Comparison of ENCODE assay signal across 28 cellular contexts in the genomic region with DNA sequence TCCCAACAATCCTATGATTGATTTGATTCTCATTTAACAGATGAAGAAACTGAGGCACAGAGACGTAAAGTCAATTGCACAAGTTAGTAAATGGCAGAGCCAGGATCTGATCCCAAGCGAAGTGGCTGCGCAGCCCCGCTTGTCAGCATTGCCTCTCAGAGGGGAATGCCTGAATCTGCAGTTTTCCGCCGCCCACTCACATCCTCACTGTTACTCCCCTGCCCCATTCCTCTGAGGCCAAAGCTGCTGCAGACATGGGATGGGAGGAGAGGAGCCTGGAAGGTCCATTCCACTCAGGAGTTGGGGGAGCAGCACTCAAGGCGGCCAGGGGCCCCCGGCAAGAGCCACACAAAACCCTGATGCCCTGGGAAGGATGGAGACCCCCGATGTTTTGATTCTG. TPM values are rescaled to one million over a fixed set of nuclear protein-coding genes. Genes with fewer than 3 reads are reported as not detected.
DNase-seq lines count a peak whose midpoint lies in the region; ATAC-seq lines count a peak whose summit lies in the region.
"Had no signal": no experiment of that assay in that cellular context is flagged by ENCODE, and none has a peak within 500 bp of the region (broad histone marks: within the 10 kb centered on the region; RNA-seq: fewer than 3 reads in every experiment).

No MANE protein-coding gene starts in this region.

- no peak overlapping the region for H3K4me3 ChIP-seq in H7 (ENCODE audit: insufficient read depth, low read depth, low read length)
- H3K4me3 ChIP-seq in effector memory CD4-positive, alpha-beta T cell (ENCODE audit: insufficient read depth, low read depth, low read length, poor library complexity, severe bottlenecking), result no peak overlapping the region

- no peaks in the 10 kb centered on the region for H3K36me3 ChIP-seq in H7 (replicated peaks; ENCODE audit: control insufficient read depth, insufficient read depth, low read length)
- H3K36me3 ChIP-seq in effector memory CD4-positive, alpha-beta T cell (ENCODE audit: control insufficient read depth, insufficient read depth, low read length), result peaks cover 22% of the 10 kb centered on the region

- H3K27ac ChIP-seq in effector memory CD4-positive, alpha-beta T cell (ENCODE audit: insufficient read depth, low read length, poor library complexity, severe bottlenecking), result no peak overlapping the region
- H3K27ac ChIP-seq: HL-60, lower lobe of right lung, parathyroid adenoma, suprapubic skin had no signal

- DNase-seq in H7 (peak; percentile 63), cerebellum (ENCODE audit: low spot score) (peak; percentile 60), islet precursor cell (peak; percentile 64), amniotic stem cell (lab: John Stamatoyannopoulos, UW) (no peak)
- DNase-seq in stimulated activated effector memory CD8-positive, alpha-beta T cell treated with anti-CD3 and anti-CD28 coated beads, Interleukin-12 subunit alpha, Interleukin-12 subunit beta, amount 100 ng/mL, for 72 hours (ENCODE audit: low spot score in 2 of 2), result no peak
- no peak for DNase-seq in effector memory CD4-positive, alpha-beta T cell
- DNase-seq: activated CD8-positive, alpha-beta memory T cell treated with anti-CD3 and anti-CD28 coated beads for 24 hours; activated T-cell treated with anti-CD3 and anti-CD28 coated beads, Interleukin-2, amount 50 U/mL, for 72 hours; CD4-positive, alpha-beta memory T cell; dermis blood vessel endothelial cell; DMS79; foreskin melanocyte; lower lobe of right lung; MM.1S; PC-3; stimulated activated CD4-positive, alpha-beta T cell treated with anti-CD3 and anti-CD28 coated beads, Interleukin-4, amount 100 ng/mL, for 24 hours; T1000 had no signal

- no peak overlapping the region for H3K4me3 Mint-ChIP-seq in stimulated activated effector memory CD8-positive, alpha-beta T cell treated with anti-CD3 and anti-CD28 coated beads, Interleukin-12 subunit alpha, Interleukin-12 subunit beta, amount 100 ng/mL, for 72 hours
- H3K4me3 Mint-ChIP-seq: activated T-cell treated with anti-CD3 and anti-CD28 coated beads, Interleukin-2, amount 50 U/mL, for 72 hours; CD4-positive, alpha-beta memory T cell; IgD-negative memory B cell had no signal

- H3K36me3 Mint-ChIP-seq in stimulated activated effector memory CD8-positive, alpha-beta T cell treated with anti-CD3 and anti-CD28 coated beads, Interleukin-12 subunit alpha, Interleukin-12 subunit beta, amount 100 ng/mL, for 72 hours, result peaks cover 39% of the 10 kb centered on the region

- H3K4me1 ChIP-seq in effector memory CD4-positive, alpha-beta T cell (ENCODE audit: control insufficient read depth, insufficient read depth, low read length, poor library complexity, severe bottlenecking), result no peaks in the 10 kb centered on the region
- H3K4me1 ChIP-seq: parathyroid adenoma had no signal

- no peaks in the 10 kb centered on the region for H3K9me3 Mint-ChIP-seq in stimulated activated effector memory CD8-positive, alpha-beta T cell treated with anti-CD3 and anti-CD28 coated beads, Interleukin-12 subunit alpha, Interleukin-12 subunit beta, amount 100 ng/mL, for 72 hours
- H3K9me3 Mint-ChIP-seq: activated naive CD4-positive, alpha-beta T cell treated with anti-CD3 and anti-CD28 coated beads, Interleukin-2, amount 50 U/mL, for 72 hours; activated T-cell treated with anti-CD3 and anti-CD28 coated beads, Interleukin-2, amount 50 U/mL, for 72 hours; brain; IgD-negative memory B cell had no signal

- H3K4me1 Mint-ChIP-seq in stimulated activated effector memory CD8-positive, alpha-beta T cell treated with anti-CD3 and anti-CD28 coated beads, Interleukin-12 subunit alpha, Interleukin-12 subunit beta, amount 100 ng/mL, for 72 hours, result peaks cover 12% of the 10 kb centered on the region

- no peak for ATAC-seq in stimulated activated effector memory CD8-positive, alpha-beta T cell treated with anti-CD3 and anti-CD28 coated beads, Interleukin-12 subunit alpha, Interleukin-12 subunit beta, amount 100 ng/mL, for 72 hours
- no peak for ATAC-seq in HG02623 (IDR thresholded peaks at IDR 0.05; ENCODE audit: unreplicated experiment)
- no peak for ATAC-seq in GM18858 (IDR thresholded peaks at IDR 0.05; ENCODE audit: unreplicated experiment)
- ATAC-seq: activated CD4-positive, CD25-positive, alpha-beta regulatory T cell treated with anti-CD3 and anti-CD28 coated beads, Interleukin-2, amount 50 U/mL, for 24 hours; activated naive CD4-positive, alpha-beta T cell treated with anti-CD3 and anti-CD28 coated beads, Interleukin-2, amount 50 U/mL, for 72 hours; activated T-cell treated with anti-CD3 and anti-CD28 coated beads, Interleukin-2, amount 50 U/mL, for 72 hours; PC-3 had no signal

- H3K27ac Mint-ChIP-seq in stimulated activated effector memory CD8-positive, alpha-beta T cell treated with anti-CD3 and anti-CD28 coated beads, Interleukin-12 subunit alpha, Interleukin-12 subunit beta, amount 100 ng/mL, for 72 hours, result peak overlapping the region; percentile 50
- H3K27ac Mint-ChIP-seq: activated T-cell treated with anti-CD3 and anti-CD28 coated beads, Interleukin-2, amount 50 U/mL, for 72 hours; CD4-positive, alpha-beta memory T cell; IgD-negative memory B cell had no signal

- peaks cover 3% of the 10 kb centered on the region; the same call in 1 of the 2 replicates for H3K27me3 ChIP-seq in H7 (ENCODE audit: control insufficient read depth, insufficient read depth, low read length)
- H3K27me3 ChIP-seq in effector memory CD4-positive, alpha-beta T cell (replicated peaks; ENCODE audit: control insufficient read depth, insufficient read depth, low read length, poor library complexity, severe bottlenecking), result no peaks in the 10 kb centered on the region
- H3K27me3 ChIP-seq: suprapubic skin had no signal

- H3K9me3 ChIP-seq in effector memory CD4-positive, alpha-beta T cell (ENCODE audit: control insufficient read depth, low read length), result no peaks in the 10 kb centered on the region
- H3K9me3 ChIP-seq: lower lobe of right lung, suprapubic skin had no signal

RNA-seq across cellular contexts. Expression of a gene that starts 1.0 kb away (rescaled TPM):
- total RNA-seq in H7 (2014; rRNA removed; shearing (Covaris generic)), result not detected in 2 replicates
- total RNA-seq in cerebellum, result 1.7 TPM
- total RNA-seq: activated naive CD4-positive, alpha-beta T cell treated with anti-CD3 and anti-CD28 coated beads, Interleukin-2, amount 50 U/mL, for 72 hours; activated T-cell treated with anti-CD3 and anti-CD28 coated beads, Interleukin-2, amount 50 U/mL, for 72 hours; CD4-positive, alpha-beta memory T cell; dermis blood vessel endothelial cell; PC-3; SK-MEL-5 had no signal

RNA-seq across cellular contexts. Expression of a gene that starts 21.3 kb away (rescaled TPM):
- total RNA-seq in H7 (2014; rRNA removed; shearing (Covaris generic)), result 11.8 and 20.5 TPM in 2 replicates
- total RNA-seq in cerebellum, result 20.5 TPM

RNA-seq across cellular contexts. Expression of a gene that starts 23.0 kb away (rescaled TPM):
- not detected in 2 replicates for total RNA-seq in H7 (2014; rRNA removed; shearing (Covaris generic))
- total RNA-seq in cerebellum, result not detected
- total RNA-seq: CD4-positive, alpha-beta memory T cell; dermis blood vessel endothelial cell; lower lobe of right lung; myocyte; PC-3; SK-MEL-5; suprapubic skin had no signal

RNA-seq across cellular contexts. Expression of a gene that starts 39.0 kb away (rescaled TPM):
- total RNA-seq in H7 (2014; rRNA removed; shearing (Covaris generic)), result 143 and 147 TPM in 2 replicates
- total RNA-seq in cerebellum, result 39.7 TPM

RNA-seq across cellular contexts. Expression of a gene that starts 43.2 kb away (rescaled TPM):
- 64.6 and 76.9 TPM in 2 replicates for total RNA-seq in H7 (2014; rRNA removed; shearing (Covaris generic))
- 6.3 TPM for total RNA-seq in cerebellum

Comparison
In these comparisons a context has a peak if more than half of its experiments do, and no peak if none do; other contexts are left out.
1. DNase-seq: peak in H7 (single experiment), cerebellum (single experiment) and islet precursor cell (single experiment); none in stimulated activated effector memory CD8-positive, alpha-beta T cell treated with anti-CD3 and anti-CD28 coated beads, Interleukin-12 subunit alpha, Interleukin-12 subunit beta, amount 100 ng/mL, for 72 hours (0 of 2), amniotic stem cell (single experiment) and effector memory CD4-positive, alpha-beta T cell (0 of 3).